In genomic region chr9:130437011-130437784, GRCh38 we compare ENCODE assay signal across 30 cellular contexts. TPM values are rescaled to one million over a fixed set of nuclear protein-coding genes. Genes with fewer than 3 reads are reported as not detected.
"Had no signal": no experiment of that assay in that cellular context is flagged by ENCODE, and none has a peak within 500 bp of the region (broad histone marks: within the 10 kb centered on the region; RNA-seq: fewer than 3 reads in every experiment).

No MANE protein-coding gene starts in this region.

- DNase-seq: activated CD4-positive, alpha-beta memory T cell treated with anti-CD3 and anti-CD28 coated beads, Interleukin-2, amount 10 ng/mL, durations not matched to agents 7 days and 5 days; activated CD4-positive, alpha-beta T cell treated with anti-CD3 and anti-CD28 coated beads for 1 hour; activated CD4-positive, alpha-beta T cell treated with anti-CD3 and anti-CD28 coated beads, Interleukin-2, amount 10 ng/mL, durations not matched to agents 7 days and 5 days; activated naive CD8-positive, alpha-beta T cell treated with anti-CD3 and anti-CD28 coated beads, Interleukin-2, amount 50 U/mL, for 24 hours; activated T-cell treated with anti-CD3 and anti-CD28 coated beads, Interleukin-2, amount 50 U/mL, for 4 hours; amygdala; caudate nucleus; endodermal cell; foreskin keratinocyte; kidney glomerular epithelial cell; left ventricle myocardium superior; mammary epithelial cell; naive B cell; occipital lobe; stimulated activated CD4-positive, alpha-beta T cell treated with anti-CD3 and anti-CD28 coated beads, Interleukin-12 subunit alpha, Interleukin-12 subunit beta, amount 100 ng/mL, for 4 hours; stimulated activated CD4-positive, alpha-beta T cell treated with anti-CD3 and anti-CD28 coated beads, Interleukin-4, amount 100 ng/mL, for 24 hours; SW 1271; T-helper 17 cell; T1000; trophoblast cell had no signal

- H3K27ac ChIP-seq: esophagus muscularis mucosa, foreskin keratinocyte, heart left ventricle, skin epidermis, thoracic aorta had no signal

- H3K4me1 Mint-ChIP-seq: activated naive CD4-positive, alpha-beta T cell treated with anti-CD3 and anti-CD28 coated beads, Interleukin-2, amount 50 U/mL, for 24 hours; activated naive CD8-positive, alpha-beta T cell treated with anti-CD3 and anti-CD28 coated beads, Interleukin-2, amount 50 U/mL, for 24 hours; activated T-helper 17 cell treated with anti-CD3 and anti-CD28 coated beads, Interleukin-2, amount 50 U/mL, for 72 hours; endodermal cell had no signal

- H3K36me3 ChIP-seq: esophagus muscularis mucosa, heart left ventricle, thoracic aorta had no signal

- H3K27ac Mint-ChIP-seq: activated CD4-positive, alpha-beta memory T cell treated with anti-CD3 and anti-CD28 coated beads, Interleukin-2, amount 10 ng/mL, durations not matched to agents 7 days and 5 days; activated CD4-positive, alpha-beta T cell treated with anti-CD3 and anti-CD28 coated beads, Interleukin-2, amount 10 ng/mL, durations not matched to agents 7 days and 5 days; activated naive CD4-positive, alpha-beta T cell treated with anti-CD3 and anti-CD28 coated beads, Interleukin-2, amount 50 U/mL, for 24 hours; activated naive CD8-positive, alpha-beta T cell treated with anti-CD3 and anti-CD28 coated beads, Interleukin-2, amount 50 U/mL, for 24 hours; activated T-helper 17 cell treated with anti-CD3 and anti-CD28 coated beads, Interleukin-2, amount 50 U/mL, for 72 hours; endodermal cell; naive B cell; stimulated activated effector memory CD8-positive, alpha-beta T cell treated with anti-CD3 and anti-CD28 coated beads, Interleukin-12 subunit alpha, Interleukin-12 subunit beta, amount 100 ng/mL, for 72 hours; stimulated activated naive CD8-positive, alpha-beta T cell treated with anti-CD3 and anti-CD28 coated beads, Interleukin-15, Interleukin-2, amounts not matched to agents 100 ng/mL and 50 ng/mL, for 24 hours; T-helper 17 cell; WTC11 had no signal

- H3K4me3 ChIP-seq: esophagus muscularis mucosa, heart left ventricle, skin epidermis, thoracic aorta had no signal

- H3K9me3 Mint-ChIP-seq: activated T-helper 17 cell treated with anti-CD3 and anti-CD28 coated beads, Interleukin-2, amount 50 U/mL, for 72 hours; stimulated activated naive CD8-positive, alpha-beta T cell treated with anti-CD3 and anti-CD28 coated beads, Interleukin-15, Interleukin-2, amounts not matched to agents 100 ng/mL and 50 ng/mL, for 24 hours had no signal

- H3K36me3 Mint-ChIP-seq: stimulated activated effector memory CD8-positive, alpha-beta T cell treated with anti-CD3 and anti-CD28 coated beads, Interleukin-12 subunit alpha, Interleukin-12 subunit beta, amount 100 ng/mL, for 72 hours had no signal

- ATAC-seq: activated naive CD8-positive, alpha-beta T cell treated with anti-CD3 and anti-CD28 coated beads, Interleukin-2, amount 50 U/mL, for 24 hours; activated T-cell treated with anti-CD3 and anti-CD28 coated beads, Interleukin-2, amount 50 U/mL, for 4 hours; activated T-helper 17 cell treated with anti-CD3 and anti-CD28 coated beads, Interleukin-2, amount 50 U/mL, for 72 hours; foreskin keratinocyte; heart left ventricle; left ventricle myocardium superior; sciatic nerve; stimulated activated effector memory CD8-positive, alpha-beta T cell treated with anti-CD3 and anti-CD28 coated beads, Interleukin-12 subunit alpha, Interleukin-12 subunit beta, amount 100 ng/mL, for 72 hours; T-helper 17 cell; WTC11 had no signal

- H3K4me3 Mint-ChIP-seq: activated CD4-positive, alpha-beta memory T cell treated with anti-CD3 and anti-CD28 coated beads, Interleukin-2, amount 10 ng/mL, durations not matched to agents 7 days and 5 days; activated CD4-positive, alpha-beta T cell treated with anti-CD3 and anti-CD28 coated beads, Interleukin-2, amount 10 ng/mL, durations not matched to agents 7 days and 5 days; activated naive CD4-positive, alpha-beta T cell treated with anti-CD3 and anti-CD28 coated beads, Interleukin-2, amount 50 U/mL, for 24 hours; activated naive CD8-positive, alpha-beta T cell treated with anti-CD3 and anti-CD28 coated beads, Interleukin-2, amount 50 U/mL, for 24 hours; activated T-cell treated with anti-CD3 and anti-CD28 coated beads, Interleukin-2, amount 50 U/mL, for 4 hours; activated T-helper 17 cell treated with anti-CD3 and anti-CD28 coated beads, Interleukin-2, amount 50 U/mL, for 72 hours; endodermal cell; stimulated activated effector memory CD8-positive, alpha-beta T cell treated with anti-CD3 and anti-CD28 coated beads, Interleukin-12 subunit alpha, Interleukin-12 subunit beta, amount 100 ng/mL, for 72 hours; stimulated activated naive CD8-positive, alpha-beta T cell treated with anti-CD3 and anti-CD28 coated beads, Interleukin-15, Interleukin-2, amounts not matched to agents 100 ng/mL and 50 ng/mL, for 24 hours; T-helper 17 cell; WTC11 had no signal

RNA-seq across cellular contexts. Expression of gene ASS1, which starts 7.6 kb away (rescaled TPM):
- total RNA-seq: T-helper 17 cell had no signal
